32 cellular contexts compared by ENCODE assay signal in the genomic region with DNA sequence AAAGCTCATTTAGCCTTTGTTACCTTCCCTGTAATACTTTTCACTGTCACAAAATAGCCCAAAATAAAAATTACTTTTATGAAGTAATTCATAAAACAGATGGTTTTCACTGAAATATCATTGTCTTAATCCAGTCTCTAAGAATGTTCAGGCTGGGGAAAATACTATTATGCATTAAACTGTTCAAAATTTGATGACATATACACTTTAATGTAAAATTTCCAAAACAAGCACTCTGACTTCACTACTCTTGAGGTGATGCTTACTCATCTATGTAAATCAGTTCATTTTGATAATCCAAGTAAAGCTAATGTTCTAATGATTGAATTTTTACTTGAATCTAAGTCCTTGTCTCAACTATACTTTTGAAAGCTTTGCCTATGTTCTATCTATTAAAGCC.
"Had no signal": no experiment of that assay in that cellular context is flagged by ENCODE, and none has a peak within 500 bp of the region (broad histone marks: within the 10 kb centered on the region; RNA-seq: fewer than 3 reads in every experiment).

No MANE protein-coding gene starts in this region.

- H3K27ac ChIP-seq: ascending aorta, breast epithelium, cardiac muscle cell, coronary artery, dorsolateral prefrontal cortex, esophagus muscularis mucosa, foreskin keratinocyte, gastrocnemius medialis, heart left ventricle, VCaP had no signal

- H3K4me3 Mint-ChIP-seq: activated CD4-positive, alpha-beta memory T cell treated with anti-CD3 and anti-CD28 coated beads, Interleukin-2, amount 10 ng/mL, durations not matched to agents 7 days and 5 days; activated CD4-positive, alpha-beta T cell treated with anti-CD3 and anti-CD28 coated beads, Interleukin-2, amount 10 ng/mL, durations not matched to agents 7 days and 5 days; activated naive CD4-positive, alpha-beta T cell treated with anti-CD3 and anti-CD28 coated beads for 36 hours; activated naive CD8-positive, alpha-beta T cell treated with anti-CD3 and anti-CD28 coated beads, Interleukin-2, amount 10 ng/mL, durations not matched to agents 7 days and 5 days; activated T-cell treated with anti-CD3 and anti-CD28 coated beads, Interleukin-2, amount 50 U/mL, for 4 hours; activated T-helper 17 cell treated with anti-CD3 and anti-CD28 coated beads, Interleukin-2, amount 50 U/mL, for 72 hours; brain; dendritic cell treated with granulocyte-macrophage colony-stimulating factor and Interleukin-4, amounts not matched to agents 40 ng/mL and 50 ng/mL, for 4 days; endodermal cell; WTC11 had no signal

- H3K4me1 Mint-ChIP-seq: activated CD4-positive, alpha-beta memory T cell treated with anti-CD3 and anti-CD28 coated beads, Interleukin-2, amount 10 ng/mL, durations not matched to agents 7 days and 5 days; activated CD4-positive, alpha-beta T cell treated with anti-CD3 and anti-CD28 coated beads, Interleukin-2, amount 10 ng/mL, durations not matched to agents 7 days and 5 days; activated T-helper 17 cell treated with anti-CD3 and anti-CD28 coated beads, Interleukin-2, amount 50 U/mL, for 72 hours; endodermal cell; WTC11 had no signal

- H3K27ac Mint-ChIP-seq: activated CD4-positive, alpha-beta memory T cell treated with anti-CD3 and anti-CD28 coated beads, Interleukin-2, amount 10 ng/mL, durations not matched to agents 7 days and 5 days; activated CD4-positive, alpha-beta T cell treated with anti-CD3 and anti-CD28 coated beads, Interleukin-2, amount 10 ng/mL, durations not matched to agents 7 days and 5 days; activated naive CD4-positive, alpha-beta T cell treated with anti-CD3 and anti-CD28 coated beads for 36 hours; activated naive CD4-positive, alpha-beta T cell treated with anti-CD3 and anti-CD28 coated beads, Interleukin-2, amount 50 U/mL, for 72 hours; activated naive CD8-positive, alpha-beta T cell treated with anti-CD3 and anti-CD28 coated beads, Interleukin-2, amount 10 ng/mL, durations not matched to agents 7 days and 5 days; activated T-helper 17 cell treated with anti-CD3 and anti-CD28 coated beads, Interleukin-2, amount 50 U/mL, for 72 hours; endodermal cell; WTC11 had no signal

- H3K9me3 ChIP-seq: ascending aorta, breast epithelium, esophagus muscularis mucosa, gastrocnemius medialis, heart left ventricle had no signal

- H3K27me3 ChIP-seq: ascending aorta, breast epithelium, cardiac muscle cell, dorsolateral prefrontal cortex, esophagus muscularis mucosa, foreskin keratinocyte, gastrocnemius medialis, heart left ventricle had no signal

- ATAC-seq: activated naive CD4-positive, alpha-beta T cell treated with anti-CD3 and anti-CD28 coated beads, Interleukin-2, amount 50 U/mL, for 72 hours; activated T-cell treated with anti-CD3 and anti-CD28 coated beads, Interleukin-2, amount 50 U/mL, for 4 hours; activated T-helper 17 cell treated with anti-CD3 and anti-CD28 coated beads, Interleukin-2, amount 50 U/mL, for 72 hours; foreskin keratinocyte; gastrocnemius medialis; heart left ventricle; WTC11 had no signal

- H3K4me3 ChIP-seq: ascending aorta, breast epithelium, cardiac muscle cell, coronary artery, dorsolateral prefrontal cortex, esophagus muscularis mucosa, gastrocnemius medialis, heart left ventricle had no signal

- H3K36me3 ChIP-seq: breast epithelium had no signal

- H3K4me1 ChIP-seq: breast epithelium had no signal

- DNase-seq: activated CD4-positive, alpha-beta memory T cell treated with anti-CD3 and anti-CD28 coated beads, Interleukin-2, amount 10 ng/mL, durations not matched to agents 7 days and 5 days; activated CD4-positive, alpha-beta T cell treated with anti-CD3 and anti-CD28 coated beads for 1 hour; activated CD4-positive, alpha-beta T cell treated with anti-CD3 and anti-CD28 coated beads for 4 hours; activated CD4-positive, alpha-beta T cell treated with anti-CD3 and anti-CD28 coated beads, Interleukin-2, amount 10 ng/mL, durations not matched to agents 7 days and 5 days; activated CD4-positive, alpha-beta T cell treated with anti-CD3 and anti-CD28 coated beads, Interleukin-2, amount 50 U/mL, for 4 hours; activated CD8-positive, alpha-beta memory T cell treated with anti-CD3 and anti-CD28 coated beads for 24 hours; activated effector memory CD4-positive, alpha-beta T cell treated with Interleukin-2 at 50 U/mL for 16 hours; activated gamma-delta T cell treated with Interleukin-2 at 50 U/mL for 16 hours; activated naive CD4-positive, alpha-beta T cell treated with anti-CD3 and anti-CD28 coated beads for 36 hours; activated naive CD8-positive, alpha-beta T cell treated with anti-CD3 and anti-CD28 coated beads, Interleukin-2, amount 10 ng/mL, durations not matched to agents 7 days and 5 days; activated T-cell treated with anti-CD3 and anti-CD28 coated beads, Interleukin-2, amount 50 U/mL, for 4 hours; central memory CD4-positive, alpha-beta T cell; cerebellar nuclear complex; dorsolateral prefrontal cortex; effector memory CD4-positive, alpha-beta T cell; endodermal cell; foreskin keratinocyte; gastrocnemius medialis; glutamatergic neuron; heart left ventricle; T-helper 2 cell had no signal

- H3K9me3 Mint-ChIP-seq: activated CD4-positive, alpha-beta memory T cell treated with anti-CD3 and anti-CD28 coated beads, Interleukin-2, amount 10 ng/mL, durations not matched to agents 7 days and 5 days; activated CD4-positive, alpha-beta T cell treated with anti-CD3 and anti-CD28 coated beads, Interleukin-2, amount 10 ng/mL, durations not matched to agents 7 days and 5 days; activated naive CD4-positive, alpha-beta T cell treated with anti-CD3 and anti-CD28 coated beads for 36 hours; activated naive CD4-positive, alpha-beta T cell treated with anti-CD3 and anti-CD28 coated beads, Interleukin-2, amount 50 U/mL, for 72 hours; activated naive CD8-positive, alpha-beta T cell treated with anti-CD3 and anti-CD28 coated beads, Interleukin-2, amount 10 ng/mL, durations not matched to agents 7 days and 5 days; activated T-cell treated with anti-CD3 and anti-CD28 coated beads, Interleukin-2, amount 50 U/mL, for 4 hours; activated T-helper 17 cell treated with anti-CD3 and anti-CD28 coated beads, Interleukin-2, amount 50 U/mL, for 72 hours; brain; endodermal cell; WTC11 had no signal

- H3K27me3 Mint-ChIP-seq: activated CD4-positive, alpha-beta memory T cell treated with anti-CD3 and anti-CD28 coated beads, Interleukin-2, amount 10 ng/mL, durations not matched to agents 7 days and 5 days; activated CD4-positive, alpha-beta T cell treated with anti-CD3 and anti-CD28 coated beads, Interleukin-2, amount 10 ng/mL, durations not matched to agents 7 days and 5 days; activated naive CD8-positive, alpha-beta T cell treated with anti-CD3 and anti-CD28 coated beads, Interleukin-2, amount 10 ng/mL, durations not matched to agents 7 days and 5 days; activated T-helper 17 cell treated with anti-CD3 and anti-CD28 coated beads, Interleukin-2, amount 50 U/mL, for 72 hours; brain; dendritic cell treated with granulocyte-macrophage colony-stimulating factor and Interleukin-4, amounts not matched to agents 40 ng/mL and 50 ng/mL, for 4 days had no signal
